15 cellular contexts compared by ENCODE assay signal in the genomic region with DNA sequence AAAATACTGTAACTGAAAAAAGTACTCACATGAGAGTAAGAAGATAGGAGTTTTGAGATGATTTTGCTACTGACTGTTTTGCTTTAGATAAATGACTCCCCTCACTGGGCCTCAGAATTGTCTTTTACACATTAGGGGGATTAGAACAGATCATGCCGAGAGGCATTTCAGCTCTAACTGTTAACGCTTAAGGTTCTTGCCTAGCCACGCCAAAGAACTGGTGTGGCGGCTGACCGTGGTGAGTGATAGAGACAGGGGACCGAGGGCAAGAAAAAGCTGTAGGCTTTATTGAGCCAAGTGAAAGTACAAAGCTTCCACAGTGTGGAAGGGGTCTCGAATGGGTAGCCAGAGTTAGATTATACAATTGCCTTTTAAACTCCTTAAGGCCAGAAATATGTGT.
DNase-seq lines count a peak whose midpoint lies in the region; TF ChIP-seq lines count a peak whose summit lies in the region.
"Had no signal": no experiment of that assay in that cellular context is flagged by ENCODE, and none has a peak within 500 bp of the region (broad histone marks: within the 10 kb centered on the region; RNA-seq: fewer than 3 reads in every experiment).

No MANE protein-coding gene starts in this region.

- DNase-seq in cerebellar cortex (ENCODE audit: low spot score) (peak; percentile 43), type B pancreatic cell (ENCODE audit: extremely low spot score, unreplicated experiment) (no peak), NCI-H748 (lab: John Stamatoyannopoulos, UW; ENCODE audit: unreplicated experiment) (no peak), KBM-7 (no peak)
- DNase-seq in T-helper 2 cell treated with Interferon-gamma antibody and Interleukin-4, amounts not matched to agents 5 μg/mL and 100 μg/mL, for 36 hours (ENCODE audit: low spot score), result no peak
- DNase-seq: BE2C; CD4-positive, alpha-beta memory T cell; COR-L47; DMS153; DMS79 treated with DMSO at 0.1 percent for 48 hours; EL; GOT3 had no signal

- H3K27me3 Mint-ChIP-seq in nephron (ENCODE audit: low read depth) (no peaks in the 10 kb centered on the region), type B pancreatic cell (no peaks in the 10 kb centered on the region)
- no peaks in the 10 kb centered on the region for H3K27me3 Mint-ChIP-seq in T-helper 2 cell treated with Interferon-gamma antibody and Interleukin-4, amounts not matched to agents 5 μg/mL and 100 μg/mL, for 36 hours (ENCODE audit: low read depth)
- H3K27me3 Mint-ChIP-seq: CD4-positive, alpha-beta memory T cell had no signal

- H3K36me3 Mint-ChIP-seq in nephron (ENCODE audit: low read depth), result no peaks in the 10 kb centered on the region
- H3K36me3 Mint-ChIP-seq in type B pancreatic cell, result no peaks in the 10 kb centered on the region
- H3K36me3 Mint-ChIP-seq in T-helper 2 cell treated with Interferon-gamma antibody and Interleukin-4, amounts not matched to agents 5 μg/mL and 100 μg/mL, for 36 hours (ENCODE audit: low read depth), result no peaks in the 10 kb centered on the region
- H3K36me3 Mint-ChIP-seq: CD4-positive, alpha-beta memory T cell had no signal

- in situ Hi-C loops in KBM-7 (cut with MboI; ENCODE audit: low pct_unique_long_range_greater_than_20kb, low sequenced_read_pairs), result no loop called here

- H3K4me3 Mint-ChIP-seq in nephron (no peak overlapping the region), type B pancreatic cell (peak overlapping the region; percentile 58)
- H3K4me3 Mint-ChIP-seq in T-helper 2 cell treated with Interferon-gamma antibody and Interleukin-4, amounts not matched to agents 5 μg/mL and 100 μg/mL, for 36 hours, result no peak overlapping the region
- H3K4me3 Mint-ChIP-seq: CD4-positive, alpha-beta memory T cell had no signal

- no peaks in the 10 kb centered on the region for H3K9me3 Mint-ChIP-seq in nephron
- no peaks in the 10 kb centered on the region for H3K9me3 Mint-ChIP-seq in type B pancreatic cell
- peaks cover 14% of the 10 kb centered on the region for H3K9me3 Mint-ChIP-seq in T-helper 2 cell treated with Interferon-gamma antibody and Interleukin-4, amounts not matched to agents 5 μg/mL and 100 μg/mL, for 36 hours

- peaks cover 9% of the 10 kb centered on the region for H3K4me1 Mint-ChIP-seq in nephron
- peaks cover 12% of the 10 kb centered on the region for H3K4me1 Mint-ChIP-seq in type B pancreatic cell (ENCODE audit: unreplicated experiment)
- H3K4me1 Mint-ChIP-seq in T-helper 2 cell treated with Interferon-gamma antibody and Interleukin-4, amounts not matched to agents 5 μg/mL and 100 μg/mL, for 36 hours (ENCODE audit: low read depth), result no peaks in the 10 kb centered on the region
- H3K4me1 Mint-ChIP-seq: CD4-positive, alpha-beta memory T cell had no signal

- TF ChIP-seq CTCF in VCaP (conservative IDR thresholded peaks at IDR 0.05), result no peak
- no peak for TF ChIP-seq CTCF in nephron (IDR thresholded peaks at IDR 0.05; ENCODE audit: unreplicated experiment in 3 of 3)
- no peak for TF ChIP-seq CTCF in type B pancreatic cell (conservative IDR thresholded peaks at IDR 0.05)

- H3K27ac ChIP-seq in VCaP, result peak overlapping the region; percentile 63
- H3K27ac ChIP-seq: C4-2B had no signal

- H3K27ac Mint-ChIP-seq in nephron, result peak overlapping the region in 2 of 3 experiments; percentile 16 to 54
- peak overlapping the region; percentile 62 for H3K27ac Mint-ChIP-seq in type B pancreatic cell
- H3K27ac Mint-ChIP-seq in T-helper 2 cell treated with Interferon-gamma antibody and Interleukin-4, amounts not matched to agents 5 μg/mL and 100 μg/mL, for 36 hours, result no peak overlapping the region
- H3K27ac Mint-ChIP-seq: CD4-positive, alpha-beta memory T cell had no signal
